In genomic region chr1:159448181-159448580, GRCh38 we compare ENCODE assay signal across 40 cellular contexts. TPM values are rescaled to one million over a fixed set of nuclear protein-coding genes. Genes with fewer than 3 reads are reported as not detected.
"Had no signal": no experiment of that assay in that cellular context is flagged by ENCODE, and none has a peak within 500 bp of the region (broad histone marks: within the 10 kb centered on the region; RNA-seq: fewer than 3 reads in every experiment).

No MANE protein-coding gene starts in this region.

- H3K4me1 ChIP-seq: adrenal gland, ascending aorta, breast epithelium had no signal

- H3K4me3 ChIP-seq: adrenal gland, ascending aorta, body of pancreas, breast epithelium, cardiac muscle cell had no signal

- H3K27ac ChIP-seq: adrenal gland, ascending aorta, body of pancreas, brain microvascular endothelial cell, breast epithelium, cardiac muscle cell had no signal

- H3K9me3 ChIP-seq: ascending aorta, body of pancreas had no signal

- H3K36me3 ChIP-seq: adrenal gland, ascending aorta, brain microvascular endothelial cell, breast epithelium, cardiac muscle cell had no signal

- DNase-seq: activated effector memory CD4-positive, alpha-beta T cell treated with anti-CD3 and anti-CD28 coated beads, Interleukin-2, amount 50 U/mL, for 16 hours; activated effector memory CD4-positive, alpha-beta T cell treated with Interleukin-2 at 50 U/mL for 16 hours; activated gamma-delta T cell; activated gamma-delta T cell treated with Interleukin-2 at 50 U/mL for 16 hours; activated naive CD4-positive, alpha-beta T cell; activated naive CD4-positive, alpha-beta T cell treated with anti-CD3 and anti-CD28 coated beads for 36 hours; activated naive CD4-positive, alpha-beta T cell treated with anti-CD3 and anti-CD28 coated beads, Interleukin-2, amount 10 ng/mL, durations not matched to agents 7 days and 5 days; activated naive CD4-positive, alpha-beta T cell treated with anti-CD3 and anti-CD28 coated beads, Interleukin-2, amount 50 U/mL, for 16 hours; activated naive CD4-positive, alpha-beta T cell treated with Interleukin-2 at 50 U/mL for 16 hours; activated naive CD8-positive, alpha-beta T cell treated with anti-CD3 and anti-CD28 coated beads for 36 hours; activated naive CD8-positive, alpha-beta T cell treated with anti-CD3 and anti-CD28 coated beads, Interleukin-2, amount 10 ng/mL, durations not matched to agents 7 days and 5 days; activated naive CD8-positive, alpha-beta T cell treated with anti-CD3 and anti-CD28 coated beads, Interleukin-2, amount 50 U/mL, for 24 hours; activated T-cell treated with anti-CD3 and anti-CD28 coated beads, Interleukin-2, amount 50 U/mL, for 1 hour; activated T-cell treated with anti-CD3 and anti-CD28 coated beads, Interleukin-2, amount 50 U/mL, for 24 hours; activated T-cell treated with anti-CD3 and anti-CD28 coated beads, Interleukin-2, amount 50 U/mL, for 4 hours; activated T-cell treated with anti-CD3 and anti-CD28 coated beads, Interleukin-2, amount 50 U/mL, for 48 hours; activated T-cell treated with anti-CD3 and anti-CD28 coated beads, Interleukin-2, amount 50 U/mL, for 72 hours; adrenal gland; amniotic stem cell; amygdala; anterior cingulate cortex; aorta; body of pancreas; brain microvascular endothelial cell; caudate nucleus; central memory CD4-positive, alpha-beta T cell; cerebellar nuclear complex had no signal

- H3K27me3 ChIP-seq: adrenal gland, ascending aorta, body of pancreas, brain microvascular endothelial cell, breast epithelium, cardiac muscle cell had no signal

- FAIRE-seq: astrocyte, bronchial epithelial cell had no signal

RNA-seq across cellular contexts. Expression of gene OR10J1, which starts 8.7 kb away (rescaled TPM):
- total RNA-seq: activated naive CD4-positive, alpha-beta T cell treated with anti-CD3 and anti-CD28 coated beads for 36 hours; activated naive CD4-positive, alpha-beta T cell treated with anti-CD3 and anti-CD28 coated beads, Interleukin-2, amount 50 U/mL, for 72 hours; activated naive CD8-positive, alpha-beta T cell treated with anti-CD3 and anti-CD28 coated beads for 36 hours; activated naive CD8-positive, alpha-beta T cell treated with anti-CD3 and anti-CD28 coated beads, Interleukin-2, amount 10 ng/mL, durations not matched to agents 7 days and 5 days; activated T-cell treated with anti-CD3 and anti-CD28 coated beads, Interleukin-2, amount 50 U/mL, for 4 hours; activated T-cell treated with anti-CD3 and anti-CD28 coated beads, Interleukin-2, amount 50 U/mL, for 72 hours; activated T-helper 1 cell treated with anti-CD3 and anti-CD28 coated beads, Interleukin-12 subunit alpha, Interleukin-12 subunit beta, Interleukin-2, Interleukin-4 antibody, amounts not matched to agents 30 ng/mL and 10 ng/mL and 1 ng/mL, durations not matched to agents 14 hours and 24 hours and 36 hours; activated T-helper 17 cell treated with anti-CD3 and anti-CD28 coated beads, Interleukin-2, amount 50 U/mL, for 72 hours; activated T-helper 2 cell treated with anti-CD3 and anti-CD28 coated beads, Interferon-gamma antibody, Interleukin-2, Interleukin-4, amounts not matched to agents 10 μg/mL and 5 μg/mL and 100 μg/mL, durations not matched to agents 14 hours and 24 hours and 36 hours; adrenal gland; aorta; ascending aorta; astrocyte; body of pancreas; breast epithelium; bronchial epithelial cell; cardiac muscle cell; cardiac septum; cerebellum; chondrocyte had no signal
- polyA plus RNA-seq: adipose tissue, adrenal gland, aorta, cardiac muscle cell had no signal

RNA-seq across cellular contexts. Expression of gene OR10J4, which starts 16.2 kb away (rescaled TPM):
- total RNA-seq: activated naive CD4-positive, alpha-beta T cell treated with anti-CD3 and anti-CD28 coated beads for 36 hours; activated naive CD4-positive, alpha-beta T cell treated with anti-CD3 and anti-CD28 coated beads, Interleukin-2, amount 50 U/mL, for 72 hours; activated naive CD8-positive, alpha-beta T cell treated with anti-CD3 and anti-CD28 coated beads for 36 hours; activated naive CD8-positive, alpha-beta T cell treated with anti-CD3 and anti-CD28 coated beads, Interleukin-2, amount 10 ng/mL, durations not matched to agents 7 days and 5 days; activated T-cell treated with anti-CD3 and anti-CD28 coated beads, Interleukin-2, amount 50 U/mL, for 4 hours; activated T-cell treated with anti-CD3 and anti-CD28 coated beads, Interleukin-2, amount 50 U/mL, for 72 hours; activated T-helper 1 cell treated with anti-CD3 and anti-CD28 coated beads, Interleukin-12 subunit alpha, Interleukin-12 subunit beta, Interleukin-2, Interleukin-4 antibody, amounts not matched to agents 30 ng/mL and 10 ng/mL and 1 ng/mL, durations not matched to agents 14 hours and 24 hours and 36 hours; activated T-helper 17 cell treated with anti-CD3 and anti-CD28 coated beads, Interleukin-2, amount 50 U/mL, for 72 hours; activated T-helper 2 cell treated with anti-CD3 and anti-CD28 coated beads, Interferon-gamma antibody, Interleukin-2, Interleukin-4, amounts not matched to agents 10 μg/mL and 5 μg/mL and 100 μg/mL, durations not matched to agents 14 hours and 24 hours and 36 hours; adrenal gland; aorta; ascending aorta; astrocyte; body of pancreas; breast epithelium; bronchial epithelial cell; cardiac muscle cell; cardiac septum; cerebellum; chondrocyte had no signal
- polyA plus RNA-seq: adipose tissue, adrenal gland, aorta, cardiac muscle cell had no signal
